Comparison of ENCODE assay signal across 11 cellular contexts in genomic region chr1:90614872-90615271, GRCh38.
DNase-seq lines count a peak whose midpoint lies in the region; ATAC-seq and TF ChIP-seq lines count a peak whose summit lies in the region.
"Had no signal": no experiment of that assay in that cellular context is flagged by ENCODE, and none has a peak within 500 bp of the region (broad histone marks: within the 10 kb centered on the region; RNA-seq: fewer than 3 reads in every experiment).

No MANE protein-coding gene starts in this region.

- H3K27me3 Mint-ChIP-seq in activated CD4-positive, alpha-beta T cell treated with anti-CD3 and anti-CD28 coated beads, Interleukin-2, amount 10 ng/mL, durations not matched to agents 24 days and 14 days = peaks cover 2% of the 10 kb centered on the region

- H3K4me3 ChIP-seq in heart right ventricle (no peak overlapping the region), epithelial cell of proximal tubule (ENCODE audit: low read depth, low read length) (no peak overlapping the region), aorta (ENCODE audit: low read length in 2 of 2) (no peak overlapping the region)
- H3K4me3 ChIP-seq: esophagus muscularis mucosa, ovary had no signal

- no peaks in the 10 kb centered on the region for H3K9me3 Mint-ChIP-seq in activated CD4-positive, alpha-beta T cell treated with anti-CD3 and anti-CD28 coated beads, Interleukin-2, amount 10 ng/mL, durations not matched to agents 24 days and 14 days

- no peak overlapping the region for H3K4me3 Mint-ChIP-seq in activated CD4-positive, alpha-beta T cell treated with anti-CD3 and anti-CD28 coated beads, Interleukin-2, amount 10 ng/mL, durations not matched to agents 24 days and 14 days

- intact Hi-C loops in heart right ventricle (cut with DNase I) (no loop called here), left cardiac atrium (cut with DNase I) (no loop called here), aorta (cut with DNase I) (no loop called here)
- intact Hi-C loops in activated CD4-positive, alpha-beta T cell treated with anti-CD3 and anti-CD28 coated beads, Interleukin-2, amount 10 ng/mL, durations not matched to agents 24 days and 14 days (cut with micrococcal nuclease) = no loop called here

- H3K27ac ChIP-seq in heart right ventricle = no peak overlapping the region
- no peak overlapping the region for H3K27ac ChIP-seq in aorta (ENCODE audit: low read depth in 1 of 2, low read length in 2 of 2)
- H3K27ac ChIP-seq: esophagus muscularis mucosa, ovary had no signal

- no peaks in the 10 kb centered on the region for H3K27me3 ChIP-seq in heart right ventricle
- no peaks in the 10 kb centered on the region for H3K27me3 ChIP-seq in aorta (ENCODE audit: control insufficient read depth in 1 of 2, insufficient read depth in 2 of 2, low read length in 1 of 2)
- H3K27me3 ChIP-seq: esophagus muscularis mucosa, ovary had no signal

- TF ChIP-seq CTCF in heart right ventricle (IDR thresholded peaks at IDR 0.05) (peak in 6 of 9 donors; percentile 16 to 28 (median 22)), epithelial cell of proximal tubule (conservative IDR thresholded peaks at IDR 0.05; ENCODE audit: low read depth, low read length) (peak; percentile 51)

- WGBS in heart right ventricle, 2 donors = 75 to 77% methylated on average over 1 of the region's 1 CpG
- WGBS in aorta, 2 donors = 7 to 10% methylated on average over 1 of the region's 1 CpG

- H3K36me3 ChIP-seq in heart right ventricle = no peaks in the 10 kb centered on the region
- H3K36me3 ChIP-seq in aorta (ENCODE audit: control insufficient read depth in 1 of 2, insufficient read depth in 2 of 2, low read length in 1 of 2) = no peaks in the 10 kb centered on the region
- H3K36me3 ChIP-seq: esophagus muscularis mucosa, ovary had no signal

- H3K36me3 Mint-ChIP-seq in activated CD4-positive, alpha-beta T cell treated with anti-CD3 and anti-CD28 coated beads, Interleukin-2, amount 10 ng/mL, durations not matched to agents 24 days and 14 days (ENCODE audit: low read depth) = no peaks in the 10 kb centered on the region

- H3K9me3 ChIP-seq in heart right ventricle = no peaks in the 10 kb centered on the region
- H3K9me3 ChIP-seq in aorta (ENCODE audit: control insufficient read depth, low read length) = no peaks in the 10 kb centered on the region
- H3K9me3 ChIP-seq: esophagus muscularis mucosa, ovary had no signal

- H3K27ac Mint-ChIP-seq in activated CD4-positive, alpha-beta T cell treated with anti-CD3 and anti-CD28 coated beads, Interleukin-2, amount 10 ng/mL, durations not matched to agents 24 days and 14 days = no peak overlapping the region

- no peak for ATAC-seq in heart right ventricle
- no peak for ATAC-seq in left cardiac atrium
- peak; percentile 29 for ATAC-seq in aorta (ENCODE audit: low FRiP score)
- ATAC-seq in HG03139 (IDR thresholded peaks at IDR 0.05; ENCODE audit: unreplicated experiment) = no peak
- no peak for ATAC-seq in HG02759 (IDR thresholded peaks at IDR 0.05; ENCODE audit: unreplicated experiment)

- no peak for DNase-seq in heart right ventricle
- DNase-seq in left cardiac atrium = no peak
- peak; percentile 15 for DNase-seq in OCI-M1 (lab: John Stamatoyannopoulos, UW)
- DNase-seq in epithelial cell of proximal tubule (ENCODE audit: low read depth) = no peak
- no peak for DNase-seq in aorta
- no peak for DNase-seq in activated CD4-positive, alpha-beta T cell treated with anti-CD3 and anti-CD28 coated beads, Interleukin-2, amount 10 ng/mL, durations not matched to agents 24 days and 14 days
- DNase-seq: NCI-H345, ovary had no signal

- no peaks in the 10 kb centered on the region for H3K4me1 ChIP-seq in heart right ventricle
- H3K4me1 ChIP-seq in aorta (ENCODE audit: control insufficient read depth in 1 of 2, insufficient read depth in 2 of 2, low read length in 2 of 2) = peaks cover 2% of the 10 kb centered on the region in 2 donors
- H3K4me1 ChIP-seq: esophagus muscularis mucosa had no signal

- H3K4me1 Mint-ChIP-seq in activated CD4-positive, alpha-beta T cell treated with anti-CD3 and anti-CD28 coated beads, Interleukin-2, amount 10 ng/mL, durations not matched to agents 24 days and 14 days = no peaks in the 10 kb centered on the region
